39 cellular contexts compared by ENCODE assay signal in genomic region chr6:34726055-34726454, GRCh38.
"Had no signal": no experiment of that assay in that cellular context is flagged by ENCODE, and none has a peak within 500 bp of the region (broad histone marks: within the 10 kb centered on the region; RNA-seq: fewer than 3 reads in every experiment).

No MANE protein-coding gene starts in this region.

- H3K36me3 Mint-ChIP-seq: activated naive CD4-positive, alpha-beta T cell treated with anti-CD3 and anti-CD28 coated beads, Interleukin-2, amount 10 ng/mL, durations not matched to agents 7 days and 5 days; activated naive CD4-positive, alpha-beta T cell treated with anti-CD3 and anti-CD28 coated beads, Interleukin-2, amount 50 U/mL, for 72 hours; activated naive CD8-positive, alpha-beta T cell treated with anti-CD3 and anti-CD28 coated beads for 36 hours; activated naive CD8-positive, alpha-beta T cell treated with anti-CD3 and anti-CD28 coated beads, Interleukin-2, amount 10 ng/mL, durations not matched to agents 7 days and 5 days; brain had no signal

- H3K9me3 Mint-ChIP-seq: activated naive CD4-positive, alpha-beta T cell treated with anti-CD3 and anti-CD28 coated beads, Interleukin-2, amount 50 U/mL, for 24 hours; activated naive CD4-positive, alpha-beta T cell treated with anti-CD3 and anti-CD28 coated beads, Interleukin-2, amount 50 U/mL, for 72 hours; activated naive CD8-positive, alpha-beta T cell treated with anti-CD3 and anti-CD28 coated beads for 36 hours; activated T-helper 17 cell treated with anti-CD3 and anti-CD28 coated beads, Interleukin-2, amount 50 U/mL, for 72 hours; central memory CD8-positive, alpha-beta T cell had no signal

- H3K27me3 ChIP-seq: adrenal gland, ascending aorta, body of pancreas, brain microvascular endothelial cell, breast epithelium, cardiac muscle cell had no signal

- H3K4me1 Mint-ChIP-seq: activated naive CD4-positive, alpha-beta T cell treated with anti-CD3 and anti-CD28 coated beads, Interleukin-2, amount 10 ng/mL, durations not matched to agents 7 days and 5 days; activated naive CD4-positive, alpha-beta T cell treated with anti-CD3 and anti-CD28 coated beads, Interleukin-2, amount 50 U/mL, for 24 hours; activated naive CD8-positive, alpha-beta T cell treated with anti-CD3 and anti-CD28 coated beads for 36 hours; activated naive CD8-positive, alpha-beta T cell treated with anti-CD3 and anti-CD28 coated beads, Interleukin-2, amount 10 ng/mL, durations not matched to agents 7 days and 5 days; activated naive CD8-positive, alpha-beta T cell treated with anti-CD3 and anti-CD28 coated beads, Interleukin-2, amount 50 U/mL, for 24 hours; activated T-helper 17 cell treated with anti-CD3 and anti-CD28 coated beads, Interleukin-2, amount 50 U/mL, for 72 hours; central memory CD8-positive, alpha-beta T cell had no signal

- H3K27ac ChIP-seq: adrenal gland, ascending aorta, body of pancreas, brain microvascular endothelial cell, breast epithelium, cardiac muscle cell had no signal

- H3K27ac Mint-ChIP-seq: activated naive CD4-positive, alpha-beta T cell treated with anti-CD3 and anti-CD28 coated beads for 36 hours; activated naive CD4-positive, alpha-beta T cell treated with anti-CD3 and anti-CD28 coated beads, Interleukin-2, amount 10 ng/mL, durations not matched to agents 7 days and 5 days; activated naive CD4-positive, alpha-beta T cell treated with anti-CD3 and anti-CD28 coated beads, Interleukin-2, amount 50 U/mL, for 24 hours; activated naive CD4-positive, alpha-beta T cell treated with anti-CD3 and anti-CD28 coated beads, Interleukin-2, amount 50 U/mL, for 72 hours; activated naive CD8-positive, alpha-beta T cell; activated naive CD8-positive, alpha-beta T cell treated with anti-CD3 and anti-CD28 coated beads for 36 hours; activated naive CD8-positive, alpha-beta T cell treated with anti-CD3 and anti-CD28 coated beads, Interleukin-2, amount 10 ng/mL, durations not matched to agents 7 days and 5 days; activated naive CD8-positive, alpha-beta T cell treated with anti-CD3 and anti-CD28 coated beads, Interleukin-2, amount 50 U/mL, for 24 hours; activated T-cell treated with anti-CD3 and anti-CD28 coated beads, Interleukin-2, amount 50 U/mL, for 24 hours; activated T-cell treated with anti-CD3 and anti-CD28 coated beads, Interleukin-2, amount 50 U/mL, for 72 hours; activated T-helper 1 cell treated with anti-CD3 and anti-CD28 coated beads, Interleukin-12 subunit alpha, Interleukin-12 subunit beta, Interleukin-2, Interleukin-4 antibody, amounts not matched to agents 30 ng/mL and 10 ng/mL and 1 ng/mL, durations not matched to agents 14 hours and 24 hours and 36 hours; activated T-helper 17 cell treated with anti-CD3 and anti-CD28 coated beads, Interleukin-2, amount 50 U/mL, for 72 hours; activated T-helper 2 cell treated with anti-CD3 and anti-CD28 coated beads, Interferon-gamma antibody, Interleukin-2, Interleukin-4, amounts not matched to agents 10 μg/mL and 5 μg/mL and 100 μg/mL, durations not matched to agents 14 hours and 24 hours and 36 hours; brain had no signal

- H3K36me3 ChIP-seq: adrenal gland, ascending aorta, brain microvascular endothelial cell, breast epithelium, cardiac muscle cell had no signal

- H3K27me3 Mint-ChIP-seq: activated naive CD4-positive, alpha-beta T cell treated with anti-CD3 and anti-CD28 coated beads, Interleukin-2, amount 10 ng/mL, durations not matched to agents 7 days and 5 days; activated naive CD4-positive, alpha-beta T cell treated with anti-CD3 and anti-CD28 coated beads, Interleukin-2, amount 50 U/mL, for 24 hours; activated naive CD8-positive, alpha-beta T cell; activated naive CD8-positive, alpha-beta T cell treated with anti-CD3 and anti-CD28 coated beads for 36 hours; activated naive CD8-positive, alpha-beta T cell treated with anti-CD3 and anti-CD28 coated beads, Interleukin-2, amount 10 ng/mL, durations not matched to agents 7 days and 5 days; activated naive CD8-positive, alpha-beta T cell treated with anti-CD3 and anti-CD28 coated beads, Interleukin-2, amount 50 U/mL, for 24 hours; activated T-cell treated with anti-CD3 and anti-CD28 coated beads, Interleukin-2, amount 50 U/mL, for 24 hours; activated T-helper 17 cell treated with anti-CD3 and anti-CD28 coated beads, Interleukin-2, amount 50 U/mL, for 72 hours; brain; central memory CD8-positive, alpha-beta T cell had no signal

- FAIRE-seq: astrocyte, bronchial epithelial cell had no signal

- H3K4me3 ChIP-seq: adrenal gland, ascending aorta, body of pancreas, breast epithelium, cardiac muscle cell had no signal

- H3K9me3 ChIP-seq: adrenal gland, ascending aorta, body of pancreas, breast epithelium had no signal

- DNase-seq: activated effector memory CD4-positive, alpha-beta T cell treated with anti-CD3 and anti-CD28 coated beads, Interleukin-2, amount 50 U/mL, for 16 hours; activated effector memory CD4-positive, alpha-beta T cell treated with Interleukin-2 at 50 U/mL for 16 hours; activated gamma-delta T cell; activated gamma-delta T cell treated with Interleukin-2 at 50 U/mL for 16 hours; activated naive CD4-positive, alpha-beta T cell; activated naive CD4-positive, alpha-beta T cell treated with anti-CD3 and anti-CD28 coated beads for 36 hours; activated naive CD4-positive, alpha-beta T cell treated with anti-CD3 and anti-CD28 coated beads, Interleukin-2, amount 10 ng/mL, durations not matched to agents 7 days and 5 days; activated naive CD4-positive, alpha-beta T cell treated with anti-CD3 and anti-CD28 coated beads, Interleukin-2, amount 50 U/mL, for 16 hours; activated naive CD4-positive, alpha-beta T cell treated with Interleukin-2 at 50 U/mL for 16 hours; activated naive CD8-positive, alpha-beta T cell treated with anti-CD3 and anti-CD28 coated beads for 36 hours; activated naive CD8-positive, alpha-beta T cell treated with anti-CD3 and anti-CD28 coated beads, Interleukin-2, amount 10 ng/mL, durations not matched to agents 7 days and 5 days; activated naive CD8-positive, alpha-beta T cell treated with anti-CD3 and anti-CD28 coated beads, Interleukin-2, amount 50 U/mL, for 24 hours; activated T-cell treated with anti-CD3 and anti-CD28 coated beads, Interleukin-2, amount 50 U/mL, for 24 hours; activated T-cell treated with anti-CD3 and anti-CD28 coated beads, Interleukin-2, amount 50 U/mL, for 4 hours; activated T-cell treated with anti-CD3 and anti-CD28 coated beads, Interleukin-2, amount 50 U/mL, for 48 hours; activated T-cell treated with anti-CD3 and anti-CD28 coated beads, Interleukin-2, amount 50 U/mL, for 72 hours; adrenal gland; amniotic stem cell; amygdala; anterior cingulate cortex; aorta; body of pancreas; brain microvascular endothelial cell; caudate nucleus; central memory CD4-positive, alpha-beta T cell; cerebellar nuclear complex had no signal

- H3K4me3 Mint-ChIP-seq: activated naive CD4-positive, alpha-beta T cell treated with anti-CD3 and anti-CD28 coated beads for 36 hours; activated naive CD4-positive, alpha-beta T cell treated with anti-CD3 and anti-CD28 coated beads, Interleukin-2, amount 10 ng/mL, durations not matched to agents 7 days and 5 days; activated naive CD4-positive, alpha-beta T cell treated with anti-CD3 and anti-CD28 coated beads, Interleukin-2, amount 50 U/mL, for 24 hours; activated naive CD8-positive, alpha-beta T cell; activated naive CD8-positive, alpha-beta T cell treated with anti-CD3 and anti-CD28 coated beads for 36 hours; activated naive CD8-positive, alpha-beta T cell treated with anti-CD3 and anti-CD28 coated beads, Interleukin-2, amount 10 ng/mL, durations not matched to agents 7 days and 5 days; activated naive CD8-positive, alpha-beta T cell treated with anti-CD3 and anti-CD28 coated beads, Interleukin-2, amount 50 U/mL, for 24 hours; activated T-cell treated with anti-CD3 and anti-CD28 coated beads, Interleukin-2, amount 50 U/mL, for 24 hours; activated T-cell treated with anti-CD3 and anti-CD28 coated beads, Interleukin-2, amount 50 U/mL, for 4 hours; activated T-cell treated with anti-CD3 and anti-CD28 coated beads, Interleukin-2, amount 50 U/mL, for 72 hours; activated T-helper 1 cell treated with anti-CD3 and anti-CD28 coated beads, Interleukin-12 subunit alpha, Interleukin-12 subunit beta, Interleukin-2, Interleukin-4 antibody, amounts not matched to agents 30 ng/mL and 10 ng/mL and 1 ng/mL, durations not matched to agents 14 hours and 24 hours and 36 hours; activated T-helper 17 cell treated with anti-CD3 and anti-CD28 coated beads, Interleukin-2, amount 50 U/mL, for 72 hours; brain; central memory CD8-positive, alpha-beta T cell had no signal

- ATAC-seq: activated naive CD4-positive, alpha-beta T cell treated with anti-CD3 and anti-CD28 coated beads, Interleukin-2, amount 50 U/mL, for 72 hours; activated naive CD8-positive, alpha-beta T cell treated with anti-CD3 and anti-CD28 coated beads, Interleukin-2, amount 50 U/mL, for 24 hours; activated T-cell treated with anti-CD3 and anti-CD28 coated beads, Interleukin-2, amount 50 U/mL, for 4 hours; activated T-cell treated with anti-CD3 and anti-CD28 coated beads, Interleukin-2, amount 50 U/mL, for 72 hours; activated T-helper 17 cell treated with anti-CD3 and anti-CD28 coated beads, Interleukin-2, amount 50 U/mL, for 72 hours; body of pancreas had no signal

- H3K4me1 ChIP-seq: adrenal gland, ascending aorta, body of pancreas, breast epithelium had no signal
